Comparison of ENCODE assay signal across 9 cellular contexts in genomic region chr2:219713110-219713509, GRCh38.
DNase-seq lines count a peak whose midpoint lies in the region; ATAC-seq and TF ChIP-seq lines count a peak whose summit lies in the region.
"Had no signal": no experiment of that assay in that cellular context is flagged by ENCODE, and none has a peak within 500 bp of the region (broad histone marks: within the 10 kb centered on the region; RNA-seq: fewer than 3 reads in every experiment).

No MANE protein-coding gene starts in this region.

- H3K27ac ChIP-seq in RWPE1 = no peak overlapping the region

- H3K36me3 Mint-ChIP-seq in activated naive CD8-positive, alpha-beta T cell treated with anti-CD3 and anti-CD28 coated beads, Interleukin-2, amount 50 U/mL, for 24 hours (ENCODE audit: low read depth) = no peaks in the 10 kb centered on the region

- POLR2A ChIA-PET in RWPE1 (lab: Yijun Ruan, JAX; ENCODE audit: low non-redundant PET) = no interaction called here

- H3K27me3 Mint-ChIP-seq in activated naive CD8-positive, alpha-beta T cell treated with anti-CD3 and anti-CD28 coated beads, Interleukin-2, amount 50 U/mL, for 24 hours = peaks cover 15% of the 10 kb centered on the region

- peaks cover 5% of the 10 kb centered on the region for H3K9me3 Mint-ChIP-seq in activated naive CD8-positive, alpha-beta T cell treated with anti-CD3 and anti-CD28 coated beads, Interleukin-2, amount 50 U/mL, for 24 hours

- no peak overlapping the region for H3K4me3 Mint-ChIP-seq in activated naive CD8-positive, alpha-beta T cell treated with anti-CD3 and anti-CD28 coated beads, Interleukin-2, amount 50 U/mL, for 24 hours

- no peaks in the 10 kb centered on the region for H3K4me1 Mint-ChIP-seq in activated naive CD8-positive, alpha-beta T cell treated with anti-CD3 and anti-CD28 coated beads, Interleukin-2, amount 50 U/mL, for 24 hours

- peak; percentile 42 for DNase-seq in Daoy (ENCODE audit: low read depth)
- DNase-seq in H4 (ENCODE audit: low spot score) = peak; percentile 57
- peak; percentile 50 for DNase-seq in NCI-H82 treated with DMSO at 0.1 percent for 48 hours (lab: John Stamatoyannopoulos, UW; ENCODE audit: unreplicated experiment)
- DNase-seq in fibroblast of peridontal ligament (ENCODE audit: extremely low read depth) = peak; percentile 11
- DNase-seq in activated CD8-positive, alpha-beta memory T cell treated with anti-CD3 and anti-CD28 coated beads, Interleukin-2, amount 50 U/mL, for 4 hours = no peak
- no peak for DNase-seq in RWPE1 (ENCODE audit: low spot score)
- no peak for DNase-seq in activated naive CD8-positive, alpha-beta T cell treated with anti-CD3 and anti-CD28 coated beads, Interleukin-2, amount 50 U/mL, for 24 hours
- DNase-seq: left cardiac atrium had no signal

- TF ChIP-seq CTCF in RWPE1 (conservative IDR thresholded peaks at IDR 0.05; ENCODE audit: low read depth) = no peak

- no peak for ATAC-seq in GM18873 (IDR thresholded peaks at IDR 0.05; ENCODE audit: low FRiP score, unreplicated experiment)
- ATAC-seq in activated naive CD8-positive, alpha-beta T cell treated with anti-CD3 and anti-CD28 coated beads, Interleukin-2, amount 50 U/mL, for 24 hours = no peak

- CTCF ChIA-PET in RWPE1 (lab: Yijun Ruan, JAX) = no interaction called here

- H3K27ac Mint-ChIP-seq in activated naive CD8-positive, alpha-beta T cell treated with anti-CD3 and anti-CD28 coated beads, Interleukin-2, amount 50 U/mL, for 24 hours = no peak overlapping the region

Comparison
In these comparisons a context has a peak if more than half of its experiments do, and no peak if none do; other contexts are left out.
1. DNase-seq: peak in Daoy (single experiment), H4 (single experiment), NCI-H82 treated with DMSO at 0.1 percent for 48 hours (single experiment) and fibroblast of peridontal ligament (single experiment); none in activated CD8-positive, alpha-beta memory T cell treated with anti-CD3 and anti-CD28 coated beads, Interleukin-2, amount 50 U/mL, for 4 hours (single experiment), RWPE1 (single experiment) and activated naive CD8-positive, alpha-beta T cell treated with anti-CD3 and anti-CD28 coated beads, Interleukin-2, amount 50 U/mL, for 24 hours (single experiment).